Comparison of ENCODE assay signal across 1 cellular context in the genomic region with DNA sequence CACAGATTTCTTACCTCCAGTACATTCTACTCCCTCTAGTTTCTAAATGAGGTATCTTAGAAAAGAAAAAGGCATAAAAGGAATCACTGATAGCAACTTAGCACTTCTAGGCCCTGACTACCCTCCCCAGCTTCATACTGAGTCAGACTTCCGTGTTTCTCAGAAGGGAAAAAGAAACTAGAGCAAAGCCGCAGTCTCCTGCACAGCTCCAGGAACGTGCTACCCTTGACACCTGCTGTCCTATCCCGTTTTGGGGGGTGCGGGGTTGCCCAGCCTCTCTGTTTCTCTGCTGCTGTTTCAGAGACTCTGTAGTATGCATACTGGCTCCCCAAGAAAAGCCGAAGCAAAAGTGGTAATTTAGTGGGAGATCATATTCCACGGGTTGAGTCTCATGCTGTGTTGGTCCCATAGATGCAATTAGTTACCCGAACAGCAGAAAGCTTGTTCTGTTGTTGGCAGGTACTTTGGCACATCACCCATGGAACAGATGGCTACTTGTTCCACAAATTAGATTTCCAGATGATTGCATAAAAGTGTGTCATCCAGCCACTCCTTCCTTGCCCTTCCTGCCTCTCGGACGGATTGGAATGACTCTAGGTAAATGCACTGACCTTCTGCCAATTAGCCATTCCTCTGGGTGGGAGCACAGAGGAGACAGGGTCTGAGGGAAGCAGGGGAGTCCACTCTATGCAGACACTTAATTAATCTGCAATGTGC.
TF ChIP-seq lines count a peak whose summit lies in the region.

No MANE protein-coding gene starts in this region.

TF ChIP-seq in HepG2, 621 proteins besides CTCF, POLR2A, EP300 and RAD21 (continued from another document):
- TF ChIP-seq GABPA (IDR thresholded peaks at IDR 0.05; ENCODE audit: low read depth, low read length) (no peak), GABPA (CRISPR knock-in tag; IDR thresholded peaks at IDR 0.05; ENCODE audit: low read depth) (no peak), HOXD1 (CRISPR knock-in tag; IDR thresholded peaks at IDR 0.05) (no peak), CAMTA2 (CRISPR knock-in tag; IDR thresholded peaks at IDR 0.05; ENCODE audit: borderline replicate concordance) (no peak), FOSL1 (CRISPR knock-in tag; IDR thresholded peaks at IDR 0.05; ENCODE audit: borderline replicate concordance) (no peak), EEA1 (CRISPR knock-in tag; IDR thresholded peaks at IDR 0.05; ENCODE audit: borderline replicate concordance) (no peak), ZNF766 (CRISPR knock-in tag; IDR thresholded peaks at IDR 0.05; ENCODE audit: borderline replicate concordance) (no peak), ISL2 (CRISPR knock-in tag; IDR thresholded peaks at IDR 0.05) (no peak)
